Comparison of ENCODE assay signal across 19 cellular contexts in the genomic region with DNA sequence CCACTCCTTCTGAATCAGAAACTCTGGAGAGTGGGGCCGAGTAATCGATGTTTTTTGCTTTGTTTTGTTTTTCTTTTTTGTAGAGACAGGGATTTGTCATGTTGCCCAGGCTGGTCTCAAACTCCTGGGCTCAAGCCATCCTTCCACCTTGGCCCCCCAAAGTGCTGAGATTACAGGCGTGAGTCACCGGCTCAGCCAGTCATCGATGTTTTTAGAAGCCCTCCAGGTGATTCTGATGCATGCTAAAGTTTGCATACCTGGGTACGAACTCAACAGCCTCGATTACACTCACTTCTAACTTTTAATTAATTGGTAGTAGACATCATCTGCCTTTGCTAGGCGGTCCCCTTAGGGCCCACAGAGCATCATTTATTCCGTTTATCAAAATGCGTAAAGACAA. TPM values are rescaled to one million over a fixed set of nuclear protein-coding genes. Genes with fewer than 3 reads are reported as not detected.
DNase-seq lines count a peak whose midpoint lies in the region; ATAC-seq and TF ChIP-seq lines count a peak whose summit lies in the region.
"Had no signal": no experiment of that assay in that cellular context is flagged by ENCODE, and none has a peak within 500 bp of the region (broad histone marks: within the 10 kb centered on the region; RNA-seq: fewer than 3 reads in every experiment).

No MANE protein-coding gene starts in this region.

- H2BK12ac ChIP-seq in trophoblast cell (ENCODE audit: low read length) = peak overlapping the region; percentile 30

- no peak overlapping the region for H3K9ac ChIP-seq in trophoblast cell (ENCODE audit: low read length)

- peak overlapping the region; percentile 52 for H2BK5ac ChIP-seq in trophoblast cell (ENCODE audit: low read depth, low read length, poor library complexity)

- no CpG with 5 or more reads among the region's 10 CpGs for WGBS in trophoblast cell (ENCODE audit: extremely low coverage, insufficient coverage, insufficient read length)

- ATAC-seq in GM21367 (IDR thresholded peaks at IDR 0.05; ENCODE audit: unreplicated experiment) (no peak), sciatic nerve (no peak)
- ATAC-seq: A549 had no signal

- no peak overlapping the region for H3K4ac ChIP-seq in trophoblast cell (ENCODE audit: low read depth, low read length)

- intact Hi-C loops in sciatic nerve (cut with DNase I) = no loop called here

- peaks cover 2% of the 10 kb centered on the region in 2 experiments for H3K36me3 ChIP-seq in trophoblast cell (ENCODE audit: control insufficient read depth in 1 of 2, insufficient read depth in 2 of 2, low read length in 2 of 2)

- H2AFZ ChIP-seq in trophoblast cell (ENCODE audit: insufficient read depth, low read length, poor library complexity) = no peak overlapping the region

- H2AK5ac ChIP-seq in trophoblast cell (ENCODE audit: low read length) = peak overlapping the region; percentile 27

- peak overlapping the region; percentile 68 for H3K14ac ChIP-seq in trophoblast cell (ENCODE audit: low read length)

- no peak overlapping the region for H4K8ac ChIP-seq in trophoblast cell (ENCODE audit: low read depth, low read length)

- H4K91ac ChIP-seq in trophoblast cell (ENCODE audit: low read depth, low read length) = peak overlapping the region; percentile 54

- H3K4me2 ChIP-seq in trophoblast cell (ENCODE audit: low read length) = no peak overlapping the region
- H3K4me2 ChIP-seq: A549 had no signal

- H2BK120ac ChIP-seq in trophoblast cell (ENCODE audit: insufficient read depth, low read length, poor library complexity) = peak overlapping the region; percentile 72

- no peaks in the 10 kb centered on the region for H3K79me2 ChIP-seq in trophoblast cell (ENCODE audit: control insufficient read depth, insufficient read depth, low read length, poor library complexity)

- peaks cover 2% of the 10 kb centered on the region for H3K9me3 ChIP-seq in trophoblast cell (ENCODE audit: insufficient read depth, low read depth, low read length)
- H3K9me3 ChIP-seq: A549 had no signal

- peaks cover 14% of the 10 kb centered on the region for H3K79me1 ChIP-seq in trophoblast cell (ENCODE audit: low read length)

- H4K12ac ChIP-seq in trophoblast cell (ENCODE audit: low read depth, low read length) = no peak overlapping the region

- TF ChIP-seq CTCF in epithelial cell of esophagus (IDR thresholded peaks at IDR 0.05; ENCODE audit: insufficient read depth, low read depth, low read length, missing control alignments) = no peak

- H3K27me3 ChIP-seq in trophoblast cell (ENCODE audit: insufficient read depth, low read length) = no peaks in the 10 kb centered on the region

- no peak overlapping the region for H3K23ac ChIP-seq in trophoblast cell (ENCODE audit: low read length)

- H3K4me3 ChIP-seq in epithelial cell of esophagus (ENCODE audit: low read length) = no peak overlapping the region
- no peak overlapping the region for H3K4me3 ChIP-seq in trophoblast cell (ENCODE audit: low read depth, low read length)
- H3K4me3 ChIP-seq: A549 had no signal

- peak; percentile 20 for DNase-seq in Daoy (ENCODE audit: low read depth)
- peak; percentile 37 for DNase-seq in M059J (ENCODE audit: low read depth)
- DNase-seq in epithelial cell of esophagus (ENCODE audit: low read depth) = peak; percentile 59
- DNase-seq in trophoblast cell = no peak
- DNase-seq in sciatic nerve (ENCODE audit: low spot score) = no peak
- no peak for DNase-seq in ureter (ENCODE audit: low spot score)
- DNase-seq: AML-193; Caco-2; CD4-positive, alpha-beta T cell; DMS153; DMS79; GF-D8; HCEC 1CT; IMR-90 had no signal

- peaks cover 4 to 7% of the 10 kb centered on the region in 2 experiments for H3K4me1 ChIP-seq in trophoblast cell (ENCODE audit: control insufficient read depth in 1 of 2, insufficient read depth in 2 of 2, low read length in 2 of 2)
- H3K4me1 ChIP-seq: Caco-2 had no signal

- no peak overlapping the region for H3K27ac ChIP-seq in trophoblast cell (ENCODE audit: low read depth, low read length)
- H3K27ac ChIP-seq: 22Rv1, A549, C4-2B, HL-60 had no signal

- no peak overlapping the region for H3K18ac ChIP-seq in trophoblast cell (ENCODE audit: low read length)

RNA-seq across cellular contexts. Expression of gene C11orf71, which starts 50.3 kb away (rescaled TPM):
- 6.9 TPM in 2 replicates for total RNA-seq in Daoy (2014; rRNA removed; shearing (Covaris generic))
- total RNA-seq in M059J (2014; rRNA removed; shearing (Covaris generic)) = 0.74 and 1.8 TPM in 2 replicates
- polyA plus RNA-seq in trophoblast cell (2013) = 8.7 and 9.2 TPM in 2 replicates
- total RNA-seq in sciatic nerve (8.5 TPM), ureter (10.7 TPM)

RNA-seq across cellular contexts. Expression of gene RBM7, which starts 50.4 kb away (rescaled TPM):
- 39.1 and 39.7 TPM in 2 replicates for total RNA-seq in Daoy (2014; rRNA removed; shearing (Covaris generic))
- total RNA-seq in M059J (2014; rRNA removed; shearing (Covaris generic)) = 35.1 and 52.8 TPM in 2 replicates
- 69.9 and 76.9 TPM in 2 replicates for polyA plus RNA-seq in trophoblast cell (2013)
- total RNA-seq in sciatic nerve (30.9 TPM), ureter (29.2 TPM)

RNA-seq across cellular contexts. Expression of gene NNMT, which starts 53.8 kb away (rescaled TPM):
- 187 and 246 TPM in 2 replicates for total RNA-seq in Daoy (2014; rRNA removed; shearing (Covaris generic))
- 76.6 and 129 TPM in 2 replicates for total RNA-seq in M059J (2014; rRNA removed; shearing (Covaris generic))
- 34.8 and 37.8 TPM in 2 replicates for polyA plus RNA-seq in trophoblast cell (2013)
- total RNA-seq in sciatic nerve = 322 TPM
- 141 TPM for total RNA-seq in ureter
- total RNA-seq: CD4-positive, alpha-beta T cell had no signal

Comparison
In these comparisons a context has a peak if more than half of its experiments do, and no peak if none do; other contexts are left out.
1. DNase-seq: peak in Daoy (single experiment), M059J (single experiment) and epithelial cell of esophagus (single experiment); none in trophoblast cell (0 of 2), sciatic nerve (single experiment) and ureter (single experiment).